ENCODE assay signal across 9 cellular contexts in the genomic region with DNA sequence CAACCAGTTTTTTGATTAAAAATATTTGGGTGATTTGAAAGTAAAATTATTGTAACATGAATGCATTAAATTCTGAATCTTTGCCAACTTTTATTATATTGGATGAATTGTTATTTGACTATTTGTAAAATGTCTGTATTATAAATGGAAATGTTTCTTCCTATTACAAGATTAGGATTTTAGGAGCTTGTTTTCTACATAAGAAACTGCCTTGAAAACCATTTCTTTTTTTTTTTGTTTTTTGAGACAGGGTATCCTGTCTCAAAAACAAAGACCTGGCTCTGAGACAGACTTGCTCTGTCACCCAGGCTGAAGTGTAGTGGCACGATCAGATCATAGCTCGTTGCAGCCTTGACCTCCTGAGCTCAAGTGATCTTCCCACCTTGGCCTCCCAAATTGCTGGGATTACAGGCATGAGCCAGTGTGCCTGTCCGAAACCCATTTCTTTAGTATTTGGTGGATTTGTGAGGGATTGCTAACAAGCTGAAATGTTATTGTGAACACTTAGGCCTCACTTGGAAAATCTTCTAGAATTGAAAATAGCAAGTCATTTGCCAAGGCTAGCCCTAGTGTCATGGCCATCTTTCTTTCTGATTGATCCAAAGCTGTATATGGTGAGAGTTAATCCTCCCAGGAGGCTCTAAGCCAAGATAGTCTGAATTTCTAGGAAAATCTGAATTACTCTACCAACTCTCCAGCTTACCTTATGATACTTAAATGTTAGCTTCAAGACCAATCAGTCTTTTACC.
DNase-seq lines count a peak whose midpoint lies in the region; ATAC-seq, FAIRE-seq and TF ChIP-seq lines count a peak whose summit lies in the region.
"Had no signal": no experiment of that assay in that cellular context is flagged by ENCODE, and none has a peak within 500 bp of the region (broad histone marks: within the 10 kb centered on the region; RNA-seq: fewer than 3 reads in every experiment).

No MANE protein-coding gene starts in this region.

- no peak overlapping the region for H3K4me3 ChIP-seq in HCT116 (replicated peaks in 1 of 2; ENCODE audit: low read depth in 1 of 2, low read length in 2 of 2)
- H3K4me3 ChIP-seq in GM12878, result no peak overlapping the region
- H3K4me3 ChIP-seq in HepG2 (replicated peaks in 1 of 3; ENCODE audit: insufficient read depth in 1 of 3, low read depth in 2 of 3, low read length in 3 of 3), result no peak overlapping the region; a peak in 1 of 6 replicates
- no peak overlapping the region for H3K4me3 ChIP-seq in small intestine (ENCODE audit: low read depth in 1 of 2, low read length in 2 of 2)

- peak overlapping the region; percentile 60; the same call in 1 of the 2 replicates for H3K4me2 ChIP-seq in HCT116 (ENCODE audit: low read length)
- peak overlapping the region; percentile 35 for H3K4me2 ChIP-seq in GM12878 (ENCODE audit: control insufficient read depth, insufficient read depth)
- peak overlapping the region; percentile 50 for H3K4me2 ChIP-seq in HepG2 (ENCODE audit: low read depth, low read length)

- no peak for ATAC-seq in HCT116
- ATAC-seq in GM12878, result no peak
- 0 out of 3 replicates have a peak, but pooled peaks have one; percentile 1 for ATAC-seq in HepG2
- no peak for ATAC-seq in HG02973 (IDR thresholded peaks at IDR 0.05; ENCODE audit: unreplicated experiment)

- BruUV-seq in HCT116 (replicated peaks; lab: Mats Ljungman, UMichigan), result no TSS peak
- BruUV-seq in GM12878 (replicated peaks; lab: Mats Ljungman, UMichigan), result no TSS peak
- BruUV-seq in HepG2 (replicated peaks; lab: Mats Ljungman, UMichigan), result TSS peak; percentile 100

- no peak for TF ChIP-seq CTCF in HCT116 (IDR thresholded peaks at IDR 0.05 in 2 of 3, conservative IDR thresholded peaks at IDR 0.05 in 1 of 3; ENCODE audit: borderline replicate concordance in 1 of 3, insufficient read depth in 1 of 3, low read depth in 2 of 3, low read length in 2 of 3)
- no peak for TF ChIP-seq CTCF in GM12878 (IDR thresholded peaks at IDR 0.05 in 2 of 3, conservative IDR thresholded peaks at IDR 0.05 in 1 of 3; ENCODE audit: control insufficient read depth in 2 of 3, extremely low read depth in 1 of 3, insufficient read depth in 1 of 3, low read depth in 3 of 3, low read length in 3 of 3)
- no peak for TF ChIP-seq CTCF in HepG2 (CRISPR knock-in tag; IDR thresholded peaks at IDR 0.05)

- FAIRE-seq in GM12878 (lab: Jason Lieb, UNC), result no peak
- no peak for FAIRE-seq in HepG2 (lab: Jason Lieb, UNC)
- FAIRE-seq in small intestine (lab: Jason Lieb, UNC), result no peak

- RAD21 ChIA-PET in HCT116 (lab: Charles Lee; ENCODE audit: low non-redundant PET in 1 of 2, low total read pairs in 2 of 2, uncharacterized antibody in 2 of 2, unreplicated experiment in 2 of 2), result no interaction called here
- RAD21 ChIA-PET in GM12878 (lab: Charles Lee; ENCODE audit: unreplicated experiment), result interaction anchor here (0.7 to 8.9 kb wide), 30 partner anchors 9 to 306 kb away, joined by 3 to 124 read pairs (median 5); partner anchors contain the start of gene FNDC3B

- H3K9me3 ChIP-seq in HCT116 (ENCODE audit: control insufficient read depth in 1 of 2, insufficient read depth in 1 of 2, low read depth in 1 of 2, low read length in 2 of 2) (no peaks in the 10 kb centered on the region), GM12878 (replicated peaks; ENCODE audit: control insufficient read depth, insufficient read depth, low read length) (no peaks in the 10 kb centered on the region), HepG2 (ENCODE audit: low read length) (no peaks in the 10 kb centered on the region), small intestine (ENCODE audit: control insufficient read depth, low read depth) (no peaks in the 10 kb centered on the region)

- H3K9me2 ChIP-seq in HCT116 (ENCODE audit: insufficient read depth), result no peaks in the 10 kb centered on the region

- WGBS in GM12878 (ENCODE audit: insufficient coverage, insufficient replicate concordance, low lambda C conversion rate, missing lambda C conversion rate), result 98% methylated on average over 3 of the region's 3 CpGs
- WGBS in HepG2 (ENCODE audit: low lambda C conversion rate), result 12% methylated on average over 3 of the region's 3 CpGs
- WGBS in small intestine, 3 donors, result 69 to 73% (median 70%) methylated on average over 3 of the region's 3 CpGs

- H3K36me3 ChIP-seq in HCT116 (ENCODE audit: control insufficient read depth in 1 of 2, insufficient read depth in 2 of 2, low read length in 2 of 2) (no peaks in the 10 kb centered on the region), GM12878 (ENCODE audit: control insufficient read depth in 2 of 2, insufficient read depth in 2 of 2, low read length in 1 of 2) (peaks cover 4% of the 10 kb centered on the region in 2 experiments; a peak in 1 of 4 replicates), HepG2 (replicated peaks in 1 of 2; ENCODE audit: control insufficient read depth in 1 of 2, insufficient read depth in 2 of 2, low read length in 2 of 2) (peaks cover 14 to 42% of the 10 kb centered on the region in 2 experiments), small intestine (ENCODE audit: control insufficient read depth in 2 of 2, insufficient read depth in 2 of 2, low read length in 2 of 2) (no peaks in the 10 kb centered on the region)

- CTCF ChIA-PET in HCT116 (lab: Charles Lee) (no interaction called here), GM12878 (lab: Yijun Ruan, JAX) (interaction anchor here (0.8 to 5.6 kb wide), 15 partner anchors 7 to 206 kb away, joined by 3 to 30 read pairs (median 4); no protein-coding TSS in a partner anchor), HepG2 (lab: Yijun Ruan, JAX; ENCODE audit: low intra/inter-chr PET ratio, low total read pairs) (no interaction called here)

- TF ChIP-seq POLR2A in HCT116 (IDR thresholded peaks at IDR 0.05; ENCODE audit: borderline replicate concordance, extremely low read depth, insufficient read depth, insufficient read length), result no peak
- no peak for TF ChIP-seq POLR2A in GM12878 (IDR thresholded peaks at IDR 0.05; ENCODE audit: low read depth, low read length)
- no peak for TF ChIP-seq POLR2A in HepG2 (IDR thresholded peaks at IDR 0.05; ENCODE audit: insufficient read depth in 1 of 2, low read depth in 2 of 2, low read length in 2 of 2)

- H3K79me2 ChIP-seq in HCT116 (ENCODE audit: insufficient read depth, low read length) (peaks cover 15% of the 10 kb centered on the region; the same call in 1 of the 2 replicates), GM12878 (ENCODE audit: control insufficient read depth, insufficient read depth, low read length) (peaks cover 46% of the 10 kb centered on the region), HepG2 (ENCODE audit: insufficient read depth, low read length) (peaks cover 88% of the 10 kb centered on the region)

- intact Hi-C loops in HCT116 (cut with micrococcal nuclease) (no loop called here), GM12878 (cut with micrococcal nuclease; ENCODE audit: unreplicated experiment) (loop anchor here (5.0 kb wide), 3 partner anchors 43 to 342 kb away; no protein-coding TSS in a partner anchor), HepG2 (cut with micrococcal nuclease; ENCODE audit: unreplicated experiment) (loop anchor here (1.0 to 5.0 kb wide), 3 partner anchors 9 to 43 kb away; no protein-coding TSS in a partner anchor)

- no peak for TF ChIP-seq EP300 in GM12878 (IDR thresholded peaks at IDR 0.05; ENCODE audit: borderline replicate concordance in 1 of 2, control insufficient read depth in 1 of 2, low read depth in 2 of 2, low read length in 2 of 2)
- TF ChIP-seq EP300 in HepG2 (IDR thresholded peaks at IDR 0.05; ENCODE audit: low read depth in 2 of 2, low read length in 2 of 2), result peak in 1 of 2 experiments; percentile 4; a peak in 1 of 4 replicates
- peak; percentile 15; the same call in 1 of the 2 replicates for TF ChIP-seq EP300 in HepG2 (CRISPR knock-in tag; IDR thresholded peaks at IDR 0.05; ENCODE audit: borderline replicate concordance)

- no peak overlapping the region for H3K27ac ChIP-seq in HCT116 (ENCODE audit: low read depth, low read length)
- peak overlapping the region; percentile 80 for H3K27ac ChIP-seq in GM12878 (ENCODE audit: control insufficient read depth, insufficient read depth)
- H3K27ac ChIP-seq in HepG2 (ENCODE audit: extremely low read length, insufficient read depth, low read length), result peak overlapping the region; percentile 89
- peak overlapping the region; percentile 32 to 60 for H3K27ac ChIP-seq in small intestine (ENCODE audit: low read depth in 1 of 2, low read length in 1 of 2)

- no peaks in the 10 kb centered on the region for H4K20me1 ChIP-seq in HCT116 (ENCODE audit: insufficient read depth)
- no peaks in the 10 kb centered on the region for H4K20me1 ChIP-seq in GM12878 (ENCODE audit: control insufficient read depth, insufficient read depth)
- peaks cover 65% of the 10 kb centered on the region for H4K20me1 ChIP-seq in HepG2 (ENCODE audit: insufficient read depth, low read length)

- H2AFZ ChIP-seq in HCT116 (ENCODE audit: low read depth, low read length, poor library complexity, severe bottlenecking), result no peak overlapping the region
- H2AFZ ChIP-seq in GM12878 (ENCODE audit: control insufficient read depth, low read depth, low read length), result no peak overlapping the region
- no peak overlapping the region for H2AFZ ChIP-seq in HepG2 (ENCODE audit: low read length)

- H3K27me3 ChIP-seq in HCT116 (ENCODE audit: insufficient read depth, low read length), result no peaks in the 10 kb centered on the region
- H3K27me3 ChIP-seq in GM12878 (replicated peaks in 1 of 2; ENCODE audit: control insufficient read depth in 2 of 2, insufficient read depth in 2 of 2, low read length in 1 of 2), result no peaks in the 10 kb centered on the region
- no peaks in the 10 kb centered on the region for H3K27me3 ChIP-seq in HepG2 (ENCODE audit: control insufficient read depth in 1 of 2, insufficient read depth in 2 of 2, low read length in 2 of 2)
- H3K27me3 ChIP-seq in small intestine (ENCODE audit: control insufficient read depth in 2 of 2, insufficient read depth in 2 of 2, low read length in 2 of 2), result no peaks in the 10 kb centered on the region

- H3K4me1 ChIP-seq in HCT116 (ENCODE audit: control insufficient read depth in 1 of 2, insufficient read depth in 2 of 2, low read length in 2 of 2) (peaks cover 74 to 77% of the 10 kb centered on the region in 2 experiments), GM12878 (ENCODE audit: control insufficient read depth, insufficient read depth, low read length) (peaks cover 75% of the 10 kb centered on the region), HepG2 (ENCODE audit: insufficient read depth, low read length) (peaks cover 94% of the 10 kb centered on the region), small intestine (ENCODE audit: control insufficient read depth in 2 of 2, insufficient read depth in 1 of 2, low read depth in 1 of 2, low read length in 1 of 2) (peaks cover 6 to 50% of the 10 kb centered on the region in 2 donors)

- DNase-seq in HCT116 (ENCODE audit: low read depth, low spot score), result no peak
- DNase-seq in GM12878 (ENCODE audit: low read depth, low spot score), result no peak
- DNase-seq in HepG2 (ENCODE audit: low spot score), result no peak
- no peak for DNase-seq in small intestine
- DNase-seq in inferior parietal cortex (ENCODE audit: extremely low spot score), result no peak
- no peak for DNase-seq in medulla oblongata (ENCODE audit: extremely low spot score)
- DNase-seq in AML-193 (lab: John Stamatoyannopoulos, UW), result no peak
- DNase-seq: NCI-H2081 had no signal

- in situ Hi-C loops in GM12878 (cut with MboI) (no loop called here), HepG2 (cut with HindIII; ENCODE audit: extremely low pct_ligation_motif_present, low pct_unique_long_range_greater_than_20kb) (no loop called here)

- POLR2A ChIA-PET in HCT116 (lab: Charles Lee), result interaction anchor here (1.1 to 2.1 kb wide), 3 partner anchors 9 to 10 kb away, joined by 3 to 5 read pairs (median 4); no protein-coding TSS in a partner anchor
- POLR2A ChIA-PET in GM12878 (lab: Charles Lee), result interaction anchor here (0.6 to 5.5 kb wide), 8 partner anchors 12 to 91 kb away, joined by 3 to 54 read pairs (median 6); no protein-coding TSS in a partner anchor
- POLR2A ChIA-PET in HepG2 (lab: Yijun Ruan, JAX), result interaction anchor here (0.7 to 5.0 kb wide), 14 partner anchors 11 to 330 kb away, joined by 3 to 52 read pairs (median 6); partner anchors contain the start of gene FNDC3B

- H3K9ac ChIP-seq in HCT116 (ENCODE audit: low read length), result no peak overlapping the region
- no peak overlapping the region for H3K9ac ChIP-seq in GM12878 (ENCODE audit: control insufficient read depth, insufficient read depth, low read length)
- peak overlapping the region; percentile 65 for H3K9ac ChIP-seq in HepG2 (ENCODE audit: insufficient read depth, low read depth, low read length)

- TF ChIP-seq RAD21 in HCT116 (IDR thresholded peaks at IDR 0.05; ENCODE audit: low read depth) (no peak), GM12878 (IDR thresholded peaks at IDR 0.05; ENCODE audit: insufficient read depth, low read depth, low read length) (no peak), HepG2 (CRISPR knock-in tag; IDR thresholded peaks at IDR 0.05) (no peak)

- SMC1A ChIA-PET in GM12878 (lab: Charles Lee; ENCODE audit: uncharacterized antibody, unreplicated experiment), result interaction anchor here (0.6 to 23.1 kb wide), 35 partner anchors 11 to 1188 kb away, joined by 3 to 441 read pairs (median 5); no protein-coding TSS in a partner anchor
